ENCODE assay signal across 17 cellular contexts in genomic region chr2:213129311-213129710, GRCh38. TPM values are rescaled to one million over a fixed set of nuclear protein-coding genes. Genes with fewer than 3 reads are reported as not detected.
DNase-seq lines count a peak whose midpoint lies in the region; ATAC-seq, FAIRE-seq and TF ChIP-seq lines count a peak whose summit lies in the region.
"Had no signal": no experiment of that assay in that cellular context is flagged by ENCODE, and none has a peak within 500 bp of the region (broad histone marks: within the 10 kb centered on the region; RNA-seq: fewer than 3 reads in every experiment).

No MANE protein-coding gene starts in this region.

- no peaks in the 10 kb centered on the region for H3K9me3 Mint-ChIP-seq in CD4-positive, alpha-beta T cell
- no peaks in the 10 kb centered on the region for H3K9me3 Mint-ChIP-seq in activated naive CD8-positive, alpha-beta T cell treated with anti-CD3 and anti-CD28 coated beads, Interleukin-2, amount 50 U/mL, for 24 hours
- no peaks in the 10 kb centered on the region for H3K9me3 Mint-ChIP-seq in naive thymus-derived CD8-positive, alpha-beta T cell

- no peaks in the 10 kb centered on the region for H3K27me3 Mint-ChIP-seq in CD4-positive, alpha-beta T cell
- H3K27me3 Mint-ChIP-seq in activated naive CD8-positive, alpha-beta T cell treated with anti-CD3 and anti-CD28 coated beads, Interleukin-2, amount 50 U/mL, for 24 hours: no peaks in the 10 kb centered on the region
- H3K27me3 Mint-ChIP-seq in naive thymus-derived CD8-positive, alpha-beta T cell: no peaks in the 10 kb centered on the region

- CTCF ChIA-PET in CD4-positive, alpha-beta T cell (lab: Charles Lee): no interaction called here

- H3K4me2 ChIP-seq in Loucy (ENCODE audit: low read depth, low read length, poor library complexity, severe bottlenecking): peak overlapping the region; percentile 64

- no peak for TF ChIP-seq CTCF in CD4-positive, alpha-beta T cell (IDR thresholded peaks at IDR 0.05)
- no peak for TF ChIP-seq CTCF in Loucy (conservative IDR thresholded peaks at IDR 0.05; ENCODE audit: low read length)

- 0 out of 2 replicates have a peak, but pooled peaks cover 7% of the 10 kb centered on the region for H3F3A ChIP-seq in Loucy (ENCODE audit: low read depth)

- no peak for DNase-seq in CD4-positive, alpha-beta T cell
- no peak for DNase-seq in activated naive CD8-positive, alpha-beta T cell treated with anti-CD3 and anti-CD28 coated beads, Interleukin-2, amount 50 U/mL, for 24 hours
- DNase-seq in naive thymus-derived CD8-positive, alpha-beta T cell: no peak
- no peak for DNase-seq in activated CD8-positive, alpha-beta memory T cell treated with anti-CD3 and anti-CD28 coated beads for 24 hours
- no peak for DNase-seq in frontal cortex (ENCODE audit: low spot score in 2 of 2)
- DNase-seq: activated CD4-positive, alpha-beta T cell treated with anti-CD3 and anti-CD28 coated beads, Interleukin-2, amount 50 U/mL, for 1 hour; gastrocnemius medialis; NCI-H1436 treated with DMSO at 0.1 percent for 48 hours; NCI-H446; Peyer's patch; stimulated activated CD8-positive, alpha-beta memory T cell treated with anti-CD3 and anti-CD28 coated beads, Interleukin-4, amount 100 ng/mL, for 48 hours; T-helper 2 cell had no signal

- H3K4me3 ChIP-seq in Loucy (ENCODE audit: low read length, poor library complexity, severe bottlenecking): peak overlapping the region; percentile 55
- H3K4me3 ChIP-seq: BLaER1 treated with 17β-estradiol and CSF1 and Interleukin-3, amounts not matched to agents 10 nM and 100 nM; gastrocnemius medialis; Peyer's patch; prostate gland had no signal

- H3K4me1 Mint-ChIP-seq in CD4-positive, alpha-beta T cell (ENCODE audit: low read depth): peaks cover 29% of the 10 kb centered on the region
- peaks cover 56% of the 10 kb centered on the region for H3K4me1 Mint-ChIP-seq in activated naive CD8-positive, alpha-beta T cell treated with anti-CD3 and anti-CD28 coated beads, Interleukin-2, amount 50 U/mL, for 24 hours
- peaks cover 5 to 51% (median 20%) of the 10 kb centered on the region in 4 donors for H3K4me1 Mint-ChIP-seq in naive thymus-derived CD8-positive, alpha-beta T cell

- H3K4me3 Mint-ChIP-seq in CD4-positive, alpha-beta T cell: no peak overlapping the region
- H3K4me3 Mint-ChIP-seq in activated naive CD8-positive, alpha-beta T cell treated with anti-CD3 and anti-CD28 coated beads, Interleukin-2, amount 50 U/mL, for 24 hours: no peak overlapping the region
- H3K4me3 Mint-ChIP-seq in naive thymus-derived CD8-positive, alpha-beta T cell: peak overlapping the region in 2 of 10 donors; percentile 0 to 1

- no peaks in the 10 kb centered on the region for H3K9me2 ChIP-seq in Loucy (replicated peaks; ENCODE audit: low read depth, low read length)

- peaks cover 81% of the 10 kb centered on the region for H3K4me1 ChIP-seq in Loucy (ENCODE audit: insufficient read depth, low read length, poor library complexity, severe bottlenecking)
- H3K4me1 ChIP-seq: Peyer's patch, prostate gland had no signal

- FAIRE-seq in frontal cortex (lab: Jason Lieb, UNC): no peak

- intact Hi-C loops in CD4-positive, alpha-beta T cell (cut with DNase I, micrococcal nuclease): no loop called here

- H3K9me3 ChIP-seq in CD4-positive, alpha-beta T cell (ENCODE audit: control insufficient read depth, low read length): no peaks in the 10 kb centered on the region
- H3K9me3 ChIP-seq in Loucy (ENCODE audit: insufficient read depth, low read depth, low read length): no peaks in the 10 kb centered on the region
- H3K9me3 ChIP-seq: BLaER1 treated with 17β-estradiol and CSF1 and Interleukin-3, amounts not matched to agents 10 nM and 100 nM; gastrocnemius medialis; Peyer's patch; prostate gland had no signal

- H3K27ac Mint-ChIP-seq in CD4-positive, alpha-beta T cell: peak overlapping the region; percentile 3
- H3K27ac Mint-ChIP-seq in activated naive CD8-positive, alpha-beta T cell treated with anti-CD3 and anti-CD28 coated beads, Interleukin-2, amount 50 U/mL, for 24 hours: peak overlapping the region; percentile 29
- H3K27ac Mint-ChIP-seq in naive thymus-derived CD8-positive, alpha-beta T cell: peak overlapping the region in 6 of 10 donors; percentile 8 to 55 (median 31)

- peaks cover 92% of the 10 kb centered on the region for H3K36me3 ChIP-seq in Loucy (ENCODE audit: insufficient read depth, low read length)
- H3K36me3 ChIP-seq: BLaER1 treated with 17β-estradiol and CSF1 and Interleukin-3, amounts not matched to agents 10 nM and 100 nM; gastrocnemius medialis; Peyer's patch; prostate gland had no signal

- H3K79me2 ChIP-seq in Loucy (ENCODE audit: insufficient read depth, low read length): peaks cover 100% of the 10 kb centered on the region

- no peak overlapping the region for H3K27ac ChIP-seq in CD4-positive, alpha-beta T cell (ENCODE audit: low read depth, low read length)
- H3K27ac ChIP-seq: gastrocnemius medialis, Peyer's patch had no signal

- peaks cover 100% of the 10 kb centered on the region for H4K20me1 ChIP-seq in Loucy (ENCODE audit: insufficient read depth, low read length, poor library complexity, severe bottlenecking)
- H4K20me1 ChIP-seq: BLaER1 treated with 17β-estradiol and CSF1 and Interleukin-3, amounts not matched to agents 10 nM and 100 nM had no signal

- ATAC-seq in CD4-positive, alpha-beta T cell (ENCODE audit: poor library complexity): no peak
- ATAC-seq in activated naive CD8-positive, alpha-beta T cell treated with anti-CD3 and anti-CD28 coated beads, Interleukin-2, amount 50 U/mL, for 24 hours: no peak
- ATAC-seq in naive thymus-derived CD8-positive, alpha-beta T cell: no peak
- ATAC-seq in HG03108 (IDR thresholded peaks at IDR 0.05; ENCODE audit: unreplicated experiment) (no peak), GM19023 (IDR thresholded peaks at IDR 0.05; ENCODE audit: unreplicated experiment) (no peak)

- peak overlapping the region; percentile 18 for H3K9ac ChIP-seq in Loucy (ENCODE audit: low read depth, low read length, poor library complexity, severe bottlenecking)
- H3K9ac ChIP-seq: BLaER1 treated with 17β-estradiol and CSF1 and Interleukin-3, amounts not matched to agents 10 nM and 100 nM had no signal

- H3K36me3 Mint-ChIP-seq in CD4-positive, alpha-beta T cell (ENCODE audit: low read depth): no peaks in the 10 kb centered on the region
- peaks cover 7% of the 10 kb centered on the region for H3K36me3 Mint-ChIP-seq in activated naive CD8-positive, alpha-beta T cell treated with anti-CD3 and anti-CD28 coated beads, Interleukin-2, amount 50 U/mL, for 24 hours (ENCODE audit: low read depth)
- H3K36me3 Mint-ChIP-seq in naive thymus-derived CD8-positive, alpha-beta T cell: no peaks in the 10 kb centered on the region

- POLR2A ChIA-PET in CD4-positive, alpha-beta T cell (lab: Charles Lee): no interaction called here
- POLR2A ChIA-PET in naive thymus-derived CD8-positive, alpha-beta T cell (lab: Charles Lee): no interaction called here

- no peak overlapping the region for H2AFZ ChIP-seq in Loucy (ENCODE audit: low read length)

- no peaks in the 10 kb centered on the region for H3K27me3 ChIP-seq in CD4-positive, alpha-beta T cell (ENCODE audit: control insufficient read depth, insufficient read depth, low read length)
- H3K27me3 ChIP-seq in Loucy (ENCODE audit: insufficient read depth, low read length, poor library complexity, severe bottlenecking): no peaks in the 10 kb centered on the region
- H3K27me3 ChIP-seq: BLaER1 treated with 17β-estradiol and CSF1 and Interleukin-3, amounts not matched to agents 10 nM and 100 nM; gastrocnemius medialis; Peyer's patch had no signal

RNA-seq across cellular contexts. Expression of gene IKZF2, which starts 22.1 kb away (rescaled TPM):
- 1 to 10 TPM; 8.7 to 8.9 TPM for total RNA-seq in CD4-positive, alpha-beta T cell
- total RNA-seq in naive thymus-derived CD8-positive, alpha-beta T cell: 10 to 100 TPM; 18.9 to 21.1 TPM
- polyA plus RNA-seq in naive thymus-derived CD8-positive, alpha-beta T cell: 1 to 10 TPM in 2 of 3 donors, under 1 TPM in 1; 0.85 to 2.9 (median 2.1) TPM
- total RNA-seq in frontal cortex: 11.0 TPM
